ENCODE assay signal across 13 cellular contexts in genomic region chr4:2871466-2871865, GRCh38. TPM values are rescaled to one million over a fixed set of nuclear protein-coding genes. Genes with fewer than 3 reads are reported as not detected.
DNase-seq lines count a peak whose midpoint lies in the region; ATAC-seq and TF ChIP-seq lines count a peak whose summit lies in the region.
"Had no signal": no experiment of that assay in that cellular context is flagged by ENCODE, and none has a peak within 500 bp of the region (broad histone marks: within the 10 kb centered on the region; RNA-seq: fewer than 3 reads in every experiment).

No MANE protein-coding gene starts in this region.

- H3K27me3 Mint-ChIP-seq in CD4-positive, CD25-positive, alpha-beta regulatory T cell = no peaks in the 10 kb centered on the region
- no peaks in the 10 kb centered on the region for H3K27me3 Mint-ChIP-seq in naive thymus-derived CD8-positive, alpha-beta T cell

- H4K20me1 ChIP-seq in HCT116 (ENCODE audit: insufficient read depth) = no peaks in the 10 kb centered on the region; the same call in 1 of the 2 replicates

- intact Hi-C loops in HCT116 (cut with micrococcal nuclease) = no loop called here

- peaks cover 14% of the 10 kb centered on the region for H3K36me3 ChIP-seq in CD4-positive, CD25-positive, alpha-beta regulatory T cell (ENCODE audit: control insufficient read depth, insufficient read depth, low read length)
- H3K36me3 ChIP-seq in HCT116 (ENCODE audit: control insufficient read depth in 1 of 2, insufficient read depth in 2 of 2, low read length in 2 of 2) (no peaks in the 10 kb centered on the region), WERI-Rb-1 (peaks cover 17% of the 10 kb centered on the region)

- peaks cover 75% of the 10 kb centered on the region for H3K79me2 ChIP-seq in HCT116 (ENCODE audit: insufficient read depth, low read length)

- RAD21 ChIA-PET in HCT116 (lab: Charles Lee; ENCODE audit: low non-redundant PET in 1 of 2, low total read pairs in 2 of 2, uncharacterized antibody in 2 of 2, unreplicated experiment in 2 of 2) = no interaction called here

- H2AFZ ChIP-seq in HCT116 (ENCODE audit: low read depth, low read length, poor library complexity, severe bottlenecking) = no peak overlapping the region

- ATAC-seq in CD4-positive, CD25-positive, alpha-beta regulatory T cell (ENCODE audit: low read depth in 2 of 2) = no peak
- ATAC-seq in HCT116 = no peak
- ATAC-seq in naive thymus-derived CD8-positive, alpha-beta T cell = no peak
- no peak for ATAC-seq in HG02981 (IDR thresholded peaks at IDR 0.05; ENCODE audit: unreplicated experiment)

- TF ChIP-seq CTCF in HCT116 (IDR thresholded peaks at IDR 0.05 in 2 of 3, conservative IDR thresholded peaks at IDR 0.05 in 1 of 3; ENCODE audit: borderline replicate concordance in 1 of 3, insufficient read depth in 1 of 3, low read depth in 2 of 3, low read length in 2 of 3) (no peak), WERI-Rb-1 (IDR thresholded peaks at IDR 0.05; ENCODE audit: low read depth, low read length) (no peak)

- H3K4me3 Mint-ChIP-seq in CD4-positive, CD25-positive, alpha-beta regulatory T cell = peak overlapping the region in 1 of 4 donors; percentile 22
- peak overlapping the region in 2 of 10 donors; percentile 2 to 27 for H3K4me3 Mint-ChIP-seq in naive thymus-derived CD8-positive, alpha-beta T cell

- H3K4me2 ChIP-seq in HCT116 (ENCODE audit: low read length) = peak overlapping the region; percentile 10; the same call in 1 of the 2 replicates

- H3K9ac ChIP-seq in HCT116 (ENCODE audit: low read length) = no peak overlapping the region

- peaks cover 31 to 86% (median 61%) of the 10 kb centered on the region in 4 donors for H3K4me1 Mint-ChIP-seq in CD4-positive, CD25-positive, alpha-beta regulatory T cell
- peaks cover 29 to 85% (median 72%) of the 10 kb centered on the region in 4 donors for H3K4me1 Mint-ChIP-seq in naive thymus-derived CD8-positive, alpha-beta T cell

- no peak for TF ChIP-seq RAD21 in HCT116 (IDR thresholded peaks at IDR 0.05; ENCODE audit: low read depth)

- DNase-seq in CD4-positive, CD25-positive, alpha-beta regulatory T cell = no peak
- DNase-seq in HCT116 (ENCODE audit: low read depth, low spot score) = no peak
- no peak for DNase-seq in WERI-Rb-1
- no peak for DNase-seq in naive thymus-derived CD8-positive, alpha-beta T cell
- DNase-seq in glomerular visceral epithelial cell (ENCODE audit: extremely low spot score) = no peak
- DNase-seq in SHP77 treated with DMSO at 0.1 percent for 48 hours (lab: John Stamatoyannopoulos, UW) = no peak
- DNase-seq: KG1; NCI-H146; NCI-H510A; stimulated activated naive CD4-positive, alpha-beta T cell treated with Interleukin-2 at 50 U/mL for 16 hours had no signal

- POLR2A ChIA-PET in HCT116 (lab: Charles Lee) = no interaction called here
- POLR2A ChIA-PET in naive thymus-derived CD8-positive, alpha-beta T cell (lab: Charles Lee) = interaction anchor here (0.6 to 1.7 kb wide), 3 partner anchors 11 to 107 kb away, joined by 3 to 6 read pairs (median 4); no protein-coding TSS in a partner anchor

- H3K4me1 ChIP-seq in CD4-positive, CD25-positive, alpha-beta regulatory T cell (ENCODE audit: control insufficient read depth, insufficient read depth, low read length, poor library complexity, severe bottlenecking) = peaks cover 22% of the 10 kb centered on the region
- H3K4me1 ChIP-seq in HCT116 (ENCODE audit: control insufficient read depth in 1 of 2, insufficient read depth in 2 of 2, low read length in 2 of 2) = peaks cover 0 to 8% of the 10 kb centered on the region in 2 experiments; a peak in 2 of 4 replicates

- H3K36me3 Mint-ChIP-seq in CD4-positive, CD25-positive, alpha-beta regulatory T cell = peaks cover 16% of the 10 kb centered on the region
- H3K36me3 Mint-ChIP-seq in naive thymus-derived CD8-positive, alpha-beta T cell = peaks cover 0 to 29% (median 0%) of the 10 kb centered on the region in 3 donors

- CTCF ChIA-PET in HCT116 (lab: Charles Lee) = no interaction called here

- H3K27ac ChIP-seq in CD4-positive, CD25-positive, alpha-beta regulatory T cell (ENCODE audit: insufficient read depth, low read length, poor library complexity, severe bottlenecking) = peak overlapping the region; percentile 47
- no peak overlapping the region for H3K27ac ChIP-seq in HCT116 (ENCODE audit: low read depth, low read length)
- H3K27ac ChIP-seq in WERI-Rb-1 = peak overlapping the region; percentile 95
- H3K27ac ChIP-seq: epithelial cell of prostate, vagina had no signal

- BruUV-seq in HCT116 (replicated peaks; lab: Mats Ljungman, UMichigan) = no TSS peak

- no peaks in the 10 kb centered on the region for H3K9me3 ChIP-seq in CD4-positive, CD25-positive, alpha-beta regulatory T cell (ENCODE audit: control insufficient read depth in 2 of 2, low read length in 2 of 2)
- H3K9me3 ChIP-seq in HCT116 (ENCODE audit: control insufficient read depth in 1 of 2, insufficient read depth in 1 of 2, low read depth in 1 of 2, low read length in 2 of 2) = no peaks in the 10 kb centered on the region
- H3K9me3 ChIP-seq in WERI-Rb-1 (ENCODE audit: severe bottlenecking) = no peaks in the 10 kb centered on the region
- H3K9me3 ChIP-seq: vagina had no signal

- H3K27me3 ChIP-seq in CD4-positive, CD25-positive, alpha-beta regulatory T cell (ENCODE audit: control insufficient read depth, insufficient read depth, low read length) = no peaks in the 10 kb centered on the region
- no peaks in the 10 kb centered on the region for H3K27me3 ChIP-seq in HCT116 (ENCODE audit: insufficient read depth, low read length)
- H3K27me3 ChIP-seq in WERI-Rb-1 (ENCODE audit: insufficient read depth, low read depth, severe bottlenecking) = no peaks in the 10 kb centered on the region
- H3K27me3 ChIP-seq: vagina had no signal

- peak overlapping the region; percentile 16 to 67 (median 62) for H3K27ac Mint-ChIP-seq in CD4-positive, CD25-positive, alpha-beta regulatory T cell
- H3K27ac Mint-ChIP-seq in naive thymus-derived CD8-positive, alpha-beta T cell = peak overlapping the region in 7 of 10 donors; percentile 2 to 85 (median 72)

- no peaks in the 10 kb centered on the region for H3K9me2 ChIP-seq in HCT116 (ENCODE audit: insufficient read depth)

- H3K9me3 Mint-ChIP-seq in CD4-positive, CD25-positive, alpha-beta regulatory T cell = no peaks in the 10 kb centered on the region
- H3K9me3 Mint-ChIP-seq in naive thymus-derived CD8-positive, alpha-beta T cell = no peaks in the 10 kb centered on the region

- TF ChIP-seq POLR2A in HCT116 (IDR thresholded peaks at IDR 0.05; ENCODE audit: borderline replicate concordance, extremely low read depth, insufficient read depth, insufficient read length) = no peak

- no peak overlapping the region for H3K4me3 ChIP-seq in CD4-positive, CD25-positive, alpha-beta regulatory T cell (ENCODE audit: low read depth, low read length)
- H3K4me3 ChIP-seq in HCT116 (replicated peaks in 1 of 2; ENCODE audit: low read depth in 1 of 2, low read length in 2 of 2) (no peak overlapping the region), WERI-Rb-1 (ENCODE audit: low read depth, low read length) (no peak overlapping the region)
- H3K4me3 ChIP-seq: vagina had no signal

TF ChIP-seq in HCT116, 20 proteins besides CTCF, POLR2A, EP300 and RAD21:
- no peak for TF ChIP-seq FOSL1 (IDR thresholded peaks at IDR 0.05; ENCODE audit: low read depth)
- TF ChIP-seq SIN3A (IDR thresholded peaks at IDR 0.05; ENCODE audit: low read depth) = no peak
- TF ChIP-seq ZNF274 (IDR thresholded peaks at IDR 0.05; ENCODE audit: low read depth, low read length) = no peak
- no peak for TF ChIP-seq TCF7L2 (IDR thresholded peaks at IDR 0.05; ENCODE audit: borderline replicate concordance, extremely low read depth, insufficient read depth, insufficient read length)
- no peak for TF ChIP-seq EZH2phosphoT487 (IDR thresholded peaks at IDR 0.05; ENCODE audit: borderline replicate concordance)
- no peak for TF ChIP-seq ZBTB33 (IDR thresholded peaks at IDR 0.05; ENCODE audit: extremely low read depth, insufficient replicate concordance, low read length)

RNA-seq across cellular contexts. Expression of gene ADD1, which starts 27.8 kb away (rescaled TPM):
- total RNA-seq in CD4-positive, CD25-positive, alpha-beta regulatory T cell = 242 TPM
- 100 to 1,000 TPM; 142 to 151 (median 145) TPM for polyA plus RNA-seq in CD4-positive, CD25-positive, alpha-beta regulatory T cell
- total RNA-seq in HCT116 (2021; ENCODE audit: unreplicated experiment) = 139 TPM
- 99.5 and 110 TPM in 2 replicates for polyA plus RNA-seq in HCT116 (2012)
- 100 to 1,000 TPM; 302 to 309 TPM for total RNA-seq in naive thymus-derived CD8-positive, alpha-beta T cell
- 100 to 1,000 TPM; 129 to 151 (median 150) TPM for polyA plus RNA-seq in naive thymus-derived CD8-positive, alpha-beta T cell
